Comparison of ENCODE assay signal across 8 cellular contexts in the genomic region with DNA sequence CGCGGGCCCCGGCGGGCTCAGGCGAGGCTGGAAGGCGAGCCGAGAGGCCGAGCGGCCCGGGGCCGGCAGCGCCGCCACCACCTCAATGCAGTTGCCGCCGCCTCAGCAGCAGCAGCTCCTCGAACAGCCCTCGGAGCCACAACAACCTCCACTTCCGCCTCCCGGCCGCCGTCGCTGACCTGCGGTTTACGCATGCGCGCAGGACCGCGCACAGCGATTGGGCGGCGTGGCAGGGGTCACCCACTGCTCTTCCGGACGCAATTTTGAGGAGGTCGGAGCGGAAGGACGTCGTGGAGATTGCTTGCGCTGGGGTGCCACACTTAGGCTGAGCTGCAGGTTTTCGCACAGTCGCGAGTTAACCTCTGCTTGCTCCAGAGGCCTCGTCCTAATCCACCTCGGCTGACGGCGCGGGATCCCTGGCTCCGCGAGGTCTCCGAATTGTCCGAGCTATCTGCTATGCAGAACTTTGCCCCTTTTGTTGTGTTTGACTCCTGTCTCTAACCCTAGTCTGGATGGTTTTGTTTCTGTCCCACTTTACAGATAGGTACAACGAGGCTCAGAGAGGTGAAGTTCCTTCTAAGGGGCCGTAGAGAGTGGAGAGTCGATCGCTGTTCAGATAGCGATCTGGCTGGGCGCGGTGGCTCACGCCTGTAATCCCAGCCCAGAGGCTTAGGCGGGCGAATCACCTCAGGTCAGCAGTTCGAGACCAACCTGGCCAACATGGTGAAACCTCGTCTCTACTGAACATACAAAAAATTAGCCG. TPM values are rescaled to one million over a fixed set of nuclear protein-coding genes. Genes with fewer than 3 reads are reported as not detected.
DNase-seq lines count a peak whose midpoint lies in the region; ATAC-seq and TF ChIP-seq lines count a peak whose summit lies in the region.

ACAD10 (plus strand) TSS at position 243 of the 763 bp plus-strand sequence. CDS start 6,657 bp downstream, outside the sequence.
A gene with protein sequence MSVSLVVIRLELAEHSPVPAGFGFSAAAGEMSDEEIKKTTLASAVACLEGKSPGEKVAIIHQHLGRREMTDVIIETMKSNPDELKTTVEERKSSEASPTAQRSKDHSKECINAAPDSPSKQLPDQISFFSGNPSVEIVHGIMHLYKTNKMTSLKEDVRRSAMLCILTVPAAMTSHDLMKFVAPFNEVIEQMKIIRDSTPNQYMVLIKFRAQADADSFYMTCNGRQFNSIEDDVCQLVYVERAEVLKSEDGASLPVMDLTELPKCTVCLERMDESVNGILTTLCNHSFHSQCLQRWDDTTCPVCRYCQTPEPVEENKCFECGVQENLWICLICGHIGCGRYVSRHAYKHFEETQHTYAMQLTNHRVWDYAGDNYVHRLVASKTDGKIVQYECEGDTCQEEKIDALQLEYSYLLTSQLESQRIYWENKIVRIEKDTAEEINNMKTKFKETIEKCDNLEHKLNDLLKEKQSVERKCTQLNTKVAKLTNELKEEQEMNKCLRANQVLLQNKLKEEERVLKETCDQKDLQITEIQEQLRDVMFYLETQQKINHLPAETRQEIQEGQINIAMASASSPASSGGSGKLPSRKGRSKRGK (minus strand): TSS at position 146 of the 763 bp plus-strand sequence. CDS start 164 bp downstream, outside the sequence.

- no peaks in the 10 kb centered on the region for H3K9me2 ChIP-seq in hepatocyte (replicated peaks; ENCODE audit: insufficient read depth)

- intact Hi-C loops in aorta (cut with DNase I), result loop anchor here (5.0 to 10.0 kb wide), 2 partner anchors 281 to 441 kb away; partner anchors contain the start of genes SH2B3 (in 1 of the 2) and TRAFD1 (in 1 of the 2)

- peak; percentile 75 for DNase-seq in NCI-H2081 treated with DMSO at 0.1 percent for 48 hours (lab: John Stamatoyannopoulos, UW)
- DNase-seq in T1000 (lab: John Stamatoyannopoulos, UW), result peak; percentile 86
- peak; percentile 95 for DNase-seq in astrocyte of the spinal cord (ENCODE audit: low read depth, low spot score)
- peak; percentile 96 for DNase-seq in hepatocyte (ENCODE audit: low spot score)
- DNase-seq in renal cortical epithelial cell (ENCODE audit: low read depth), result peak; percentile 88
- DNase-seq in aorta, result peak; percentile 96 to 98

- H3K4me3 ChIP-seq in astrocyte of the spinal cord (ENCODE audit: low read depth, low read length) (peak within 1 kb of the TSS; percentile 93), hepatocyte (peak within 1 kb of the TSS; percentile 78), aorta (ENCODE audit: low read length in 2 of 2) (peak within 1 kb of the TSS; percentile 69 to 82)

- H3K4me1 ChIP-seq in hepatocyte (ENCODE audit: insufficient read depth) (peaks cover 22% of the 10 kb centered on the region), aorta (ENCODE audit: control insufficient read depth in 1 of 2, insufficient read depth in 2 of 2, low read length in 2 of 2) (peaks cover 0 to 3% of the 10 kb centered on the region in 2 donors)

- H3K27ac ChIP-seq in hepatocyte (peak within 1 kb of the TSS; percentile 81), aorta (ENCODE audit: low read depth in 1 of 2, low read length in 2 of 2) (peak within 1 kb of the TSS in 1 of 2 donors; percentile 46)

- peaks cover 7% of the 10 kb centered on the region for H4K20me1 ChIP-seq in hepatocyte (ENCODE audit: insufficient read depth, poor library complexity, severe bottlenecking)

- in situ Hi-C loops in astrocyte of the spinal cord (cut with HindIII; ENCODE audit: low sequenced_read_pairs), result no loop called here

- H3K4me2 ChIP-seq in hepatocyte, result peak within 1 kb of the TSS; percentile 90

- peaks cover 43% of the 10 kb centered on the region for H3K79me2 ChIP-seq in hepatocyte

- 2% methylated on average over 63 of the region's 63 CpGs for WGBS in hepatocyte (ENCODE audit: low lambda C conversion rate, missing lambda C conversion rate)
- 0% methylated on average over 61 to 63 of the region's 63 CpGs for WGBS in aorta, 2 donors

- ATAC-seq in GM18517 (IDR thresholded peaks at IDR 0.05; ENCODE audit: unreplicated experiment), result peak; percentile 80
- peak; percentile 86 for ATAC-seq in HG03039 (IDR thresholded peaks at IDR 0.05; ENCODE audit: unreplicated experiment)
- peak; percentile 97 for ATAC-seq in aorta (ENCODE audit: low FRiP score)

- H3K36me3 ChIP-seq in hepatocyte (replicated peaks; ENCODE audit: insufficient read depth, low read depth) (no peaks in the 10 kb centered on the region), aorta (ENCODE audit: control insufficient read depth in 1 of 2, insufficient read depth in 2 of 2, low read length in 1 of 2) (no peaks in the 10 kb centered on the region)

- H3K9me3 ChIP-seq in hepatocyte (ENCODE audit: low read depth), result no peaks in the 10 kb centered on the region
- no peaks in the 10 kb centered on the region for H3K9me3 ChIP-seq in aorta (ENCODE audit: control insufficient read depth, low read length)

- H3K27me3 ChIP-seq in hepatocyte (no peaks in the 10 kb centered on the region), aorta (ENCODE audit: control insufficient read depth in 1 of 2, insufficient read depth in 2 of 2, low read length in 1 of 2) (no peaks in the 10 kb centered on the region)

- TF ChIP-seq CTCF in astrocyte of the spinal cord (IDR thresholded peaks at IDR 0.05; ENCODE audit: low read depth, low read length) (peak; percentile 1), hepatocyte (IDR thresholded peaks at IDR 0.05; ENCODE audit: poor library complexity) (peak; percentile 9)

- H2AFZ ChIP-seq in hepatocyte, result peak within 1 kb of the TSS; percentile 94

RNA-seq across cellular contexts. Expression of gene ACAD10, which starts in this region (rescaled TPM):
- 21.5 and 32.5 TPM in 2 replicates for total RNA-seq in hepatocyte
- polyA plus RNA-seq in hepatocyte, result 20.7 and 24.2 TPM in 2 replicates
- 8.2 and 24.4 TPM in 2 replicates for total RNA-seq in renal cortical epithelial cell
- total RNA-seq in aorta, result 10 to 100 TPM; 16.0 to 27.9 TPM
- 10 to 100 TPM in 1 of 2 donors, 1 to 10 TPM in 1; 7.0 to 15.2 TPM for polyA plus RNA-seq in aorta

RNA-seq across cellular contexts. Expression of the second gene that starts in this region (rescaled TPM):
- total RNA-seq in hepatocyte (13.9 and 15.8 TPM in 2 replicates), renal cortical epithelial cell (24.5 and 27.7 TPM in 2 replicates), aorta (10 to 100 TPM; 14.0 to 18.0 TPM)
- polyA plus RNA-seq in hepatocyte (16.8 and 19.7 TPM in 2 replicates), aorta (10 to 100 TPM in 1 of 2 donors, 1 to 10 TPM in 1; 4.9 to 11.8 TPM)
